24 cellular contexts compared by ENCODE assay signal in the genomic region with DNA sequence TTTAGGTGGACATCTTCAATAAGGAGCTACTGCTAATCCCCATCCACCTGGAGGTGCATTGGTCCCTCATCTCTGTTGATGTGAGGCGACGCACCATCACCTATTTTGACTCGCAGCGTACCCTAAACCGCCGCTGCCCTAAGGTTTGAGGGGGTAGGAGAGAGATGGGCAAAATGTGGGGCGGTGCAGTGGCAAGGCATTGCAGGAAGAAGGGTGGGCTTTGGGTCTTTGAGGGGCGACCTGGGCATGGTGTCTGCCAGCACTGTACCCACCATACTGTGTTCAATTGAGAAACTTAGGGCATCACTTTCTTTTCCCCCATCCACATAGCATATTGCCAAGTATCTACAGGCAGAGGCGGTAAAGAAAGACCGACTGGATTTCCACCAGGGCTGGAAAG. TPM values are rescaled to one million over a fixed set of nuclear protein-coding genes. Genes with fewer than 3 reads are reported as not detected.
DNase-seq lines count a peak whose midpoint lies in the region; ATAC-seq and TF ChIP-seq lines count a peak whose summit lies in the region.
"Had no signal": no experiment of that assay in that cellular context is flagged by ENCODE, and none has a peak within 500 bp of the region (broad histone marks: within the 10 kb centered on the region; RNA-seq: fewer than 3 reads in every experiment).

No MANE protein-coding gene starts in this region.

- H3K27me3 ChIP-seq in Panc1 (ENCODE audit: control insufficient read depth, insufficient read depth, low read length) (no peaks in the 10 kb centered on the region), neural progenitor cell (no peaks in the 10 kb centered on the region)
- H3K27me3 ChIP-seq: BE2C, esophagus squamous epithelium, gastrocnemius medialis, right lobe of liver, SJSA1 had no signal

- CTCF ChIA-PET in activated CD4-positive, alpha-beta T cell treated with anti-CD3 and anti-CD28 coated beads for 36 hours (lab: Charles Lee), result interaction anchor here (0.6 to 3.2 kb wide), 2 partner anchors 9 to 214 kb away, joined by 3 to 25 read pairs; a partner anchor contains a TSS
- CTCF ChIA-PET in Panc1 (lab: Charles Lee), result no interaction called here

- in situ Hi-C loops in Panc1 (cut with HindIII; ENCODE audit: low pct_unique_long_range_greater_than_20kb, low sequenced_read_pairs), result no loop called here

- H4K20me1 ChIP-seq in neural progenitor cell (ENCODE audit: low read depth), result peaks cover 26% of the 10 kb centered on the region

- H3K4me1 ChIP-seq in Panc1 (ENCODE audit: control insufficient read depth, insufficient read depth, low read length) (peaks cover 10% of the 10 kb centered on the region), neural progenitor cell (peaks cover 14% of the 10 kb centered on the region)

- intact Hi-C loops in activated CD4-positive, alpha-beta T cell treated with anti-CD3 and anti-CD28 coated beads for 36 hours (cut with DNase I, micrococcal nuclease), result loop anchor here (5.0 to 10.0 kb wide), 4 partner anchors 318 to 584 kb away; a partner anchor contains a TSS
- intact Hi-C loops in Panc1 (cut with micrococcal nuclease; ENCODE audit: unreplicated experiment), result no loop called here

- no peak for TF ChIP-seq CTCF in Panc1 (IDR thresholded peaks at IDR 0.05)
- TF ChIP-seq CTCF in chondrocyte (IDR thresholded peaks at IDR 0.05), result no peak
- no peak for TF ChIP-seq CTCF in neural progenitor cell (IDR thresholded peaks at IDR 0.05)
- TF ChIP-seq CTCF in GM10266 (IDR thresholded peaks at IDR 0.05; ENCODE audit: control insufficient read depth, insufficient read depth, low read depth, missing control alignments), result no peak

- no peak overlapping the region for H3K4me3 ChIP-seq in Panc1 (ENCODE audit: low read depth in 2 of 2, low read length in 2 of 2)
- H3K4me3 ChIP-seq in neural progenitor cell, result no peak overlapping the region
- H3K4me3 ChIP-seq: esophagus squamous epithelium, gastrocnemius medialis, lung, right lobe of liver, SJSA1 had no signal

- H3K27ac ChIP-seq in Panc1 (ENCODE audit: low read length) (0 out of 2 replicates have a peak overlapping the region, but pooled peaks have one; percentile 12), neural progenitor cell (no peak overlapping the region)
- H3K27ac ChIP-seq: parathyroid adenoma, right lobe of liver, SJSA1, VCaP had no signal

- peak overlapping the region; percentile 58 for H3K27ac Mint-ChIP-seq in activated CD4-positive, alpha-beta T cell treated with anti-CD3 and anti-CD28 coated beads for 36 hours
- H3K27ac Mint-ChIP-seq in chondrocyte (ENCODE audit: unreplicated experiment), result peak overlapping the region; percentile 57
- H3K27ac Mint-ChIP-seq in neural progenitor cell, result no peak overlapping the region

- H3K36me3 ChIP-seq in Panc1 (ENCODE audit: control insufficient read depth, insufficient read depth, low read length), result peaks cover 18% of the 10 kb centered on the region
- peaks cover 12% of the 10 kb centered on the region for H3K36me3 ChIP-seq in neural progenitor cell

- no peak for ATAC-seq in activated CD4-positive, alpha-beta T cell treated with anti-CD3 and anti-CD28 coated beads for 36 hours
- ATAC-seq in Panc1 (no peak), GM18858 (IDR thresholded peaks at IDR 0.05; ENCODE audit: unreplicated experiment) (no peak), HG03135 (IDR thresholded peaks at IDR 0.05; ENCODE audit: unreplicated experiment) (no peak)
- ATAC-seq: effector memory CD8-positive, alpha-beta T cell; gastrocnemius medialis; right lobe of liver; T-helper 17 cell had no signal

- H2AFZ ChIP-seq in neural progenitor cell (replicated peaks), result no peak overlapping the region
- H2AFZ ChIP-seq: parathyroid adenoma had no signal

- no peak overlapping the region for H3K4me3 Mint-ChIP-seq in activated CD4-positive, alpha-beta T cell treated with anti-CD3 and anti-CD28 coated beads for 36 hours
- H3K4me3 Mint-ChIP-seq in chondrocyte (ENCODE audit: unreplicated experiment) (no peak overlapping the region), neural progenitor cell (peak overlapping the region; percentile 67)

- no peaks in the 10 kb centered on the region for H3K9me3 ChIP-seq in Panc1 (ENCODE audit: control insufficient read depth, insufficient read depth, low read depth, low read length)
- H3K9me3 ChIP-seq in neural progenitor cell (ENCODE audit: low read depth), result no peaks in the 10 kb centered on the region
- H3K9me3 ChIP-seq: BE2C, esophagus squamous epithelium, gastrocnemius medialis, right lobe of liver, SJSA1 had no signal

- H3K9me3 Mint-ChIP-seq in activated CD4-positive, alpha-beta T cell treated with anti-CD3 and anti-CD28 coated beads for 36 hours (ENCODE audit: low read depth), result no peaks in the 10 kb centered on the region
- H3K9me3 Mint-ChIP-seq in chondrocyte (ENCODE audit: low read depth), result no peaks in the 10 kb centered on the region
- no peaks in the 10 kb centered on the region for H3K9me3 Mint-ChIP-seq in neural progenitor cell
- H3K9me3 Mint-ChIP-seq: effector memory CD8-positive, alpha-beta T cell had no signal

- BruUV-seq in Panc1 (replicated peaks; lab: Mats Ljungman, UMichigan), result no TSS peak

- H3K4me1 Mint-ChIP-seq in activated CD4-positive, alpha-beta T cell treated with anti-CD3 and anti-CD28 coated beads for 36 hours, result peaks cover 29% of the 10 kb centered on the region
- H3K4me1 Mint-ChIP-seq in chondrocyte (ENCODE audit: low read depth) (peaks cover 21% of the 10 kb centered on the region), neural progenitor cell (peaks cover 28% of the 10 kb centered on the region)

- no peak for DNase-seq in activated CD4-positive, alpha-beta T cell treated with anti-CD3 and anti-CD28 coated beads for 36 hours
- DNase-seq in activated CD4-positive, alpha-beta T cell treated with anti-CD3 and anti-CD28 coated beads, Interleukin-2, amount 50 U/mL, for 1 hour, result no peak
- DNase-seq in Panc1 (ENCODE audit: low read depth, low spot score) (no peak), chondrocyte (ENCODE audit: low spot score) (no peak), neural progenitor cell (ENCODE audit: low spot score) (no peak), GM10266 (ENCODE audit: extremely low spot score) (no peak)
- DNase-seq: activated CD4-positive, alpha-beta T cell treated with anti-CD3 and anti-CD28 coated beads, Interleukin-2, amount 50 U/mL, for 4 hours; activated naive CD4-positive, alpha-beta T cell treated with Interleukin-2 at 50 U/mL for 16 hours; activated T-cell treated with anti-CD3 and anti-CD28 coated beads for 4 hours; BE2C; effector memory CD8-positive, alpha-beta T cell; esophagus squamous epithelium; gastrocnemius medialis; NCI-H2081 treated with DMSO at 0.1 percent for 48 hours; NCI-H510A treated with DMSO at 0.1 percent for 48 hours; right lobe of liver; T-helper 17 cell had no signal

- peaks cover 67% of the 10 kb centered on the region for H3K36me3 Mint-ChIP-seq in activated CD4-positive, alpha-beta T cell treated with anti-CD3 and anti-CD28 coated beads for 36 hours (ENCODE audit: low read depth)
- H3K36me3 Mint-ChIP-seq in chondrocyte (ENCODE audit: low read depth) (peaks cover 31% of the 10 kb centered on the region), neural progenitor cell (peaks cover 37% of the 10 kb centered on the region)

- no peak overlapping the region for H3K9ac ChIP-seq in neural progenitor cell
- H3K9ac ChIP-seq: parathyroid adenoma had no signal

- H3F3A ChIP-seq in neural progenitor cell (ENCODE audit: low read depth), result peaks cover 38% of the 10 kb centered on the region

- POLR2A ChIA-PET in activated CD4-positive, alpha-beta T cell treated with anti-CD3 and anti-CD28 coated beads for 36 hours (lab: Charles Lee), result interaction anchor here (0.6 to 1.6 kb wide), 3 partner anchors 13 to 313 kb away, joined by 3 to 4 read pairs (median 3); a partner anchor contains a TSS
- POLR2A ChIA-PET in Panc1 (lab: Charles Lee), result no interaction called here

- no peaks in the 10 kb centered on the region for H3K27me3 Mint-ChIP-seq in activated CD4-positive, alpha-beta T cell treated with anti-CD3 and anti-CD28 coated beads for 36 hours
- no peaks in the 10 kb centered on the region for H3K27me3 Mint-ChIP-seq in chondrocyte (ENCODE audit: low read depth)
- H3K27me3 Mint-ChIP-seq in neural progenitor cell (ENCODE audit: insufficient read depth, low read depth), result peaks cover 13% of the 10 kb centered on the region
- H3K27me3 Mint-ChIP-seq: effector memory CD8-positive, alpha-beta T cell; T-helper 17 cell had no signal

- no peak overlapping the region for H3K4me2 ChIP-seq in neural progenitor cell

- H3K79me2 ChIP-seq in neural progenitor cell (ENCODE audit: low read depth), result peaks cover 40% of the 10 kb centered on the region

RNA-seq across cellular contexts. Expression of a gene that starts 8.6 kb away (rescaled TPM):
- total RNA-seq in activated CD4-positive, alpha-beta T cell treated with anti-CD3 and anti-CD28 coated beads for 36 hours, result 10 to 100 TPM; 59.0 to 78.9 TPM
- total RNA-seq in Panc1 (2021; ENCODE audit: unreplicated experiment) (63.7 TPM), chondrocyte (45.3 to 57.8 TPM (median 49.4 TPM) in 3 replicates), neural progenitor cell (ENCODE audit: low replicate concordance) (87.9 and 91.6 TPM in 2 replicates)
- polyA plus RNA-seq in Panc1 (2012; ENCODE audit: insufficient read length), result 68.6 TPM

RNA-seq across cellular contexts. Expression of a gene that starts 9.1 kb away (rescaled TPM):
- 10 to 100 TPM in 1 of 2 experiments, 1 to 10 TPM in 1; 9.2 to 13.7 TPM for total RNA-seq in activated CD4-positive, alpha-beta T cell treated with anti-CD3 and anti-CD28 coated beads for 36 hours
- total RNA-seq in Panc1 (2021; ENCODE audit: unreplicated experiment), result 51.6 TPM
- 47.6 TPM for polyA plus RNA-seq in Panc1 (2012; ENCODE audit: insufficient read length)
- 1.2 to 3.3 TPM (median 2.6 TPM) in 3 replicates for total RNA-seq in chondrocyte
- 0.95 TPM in 1 of 2 replicates, not detected in the other for total RNA-seq in neural progenitor cell (ENCODE audit: low replicate concordance)
- total RNA-seq: H1 had no signal

RNA-seq across cellular contexts. Expression of a gene that starts 11.8 kb away (rescaled TPM):
- total RNA-seq in activated CD4-positive, alpha-beta T cell treated with anti-CD3 and anti-CD28 coated beads for 36 hours, result 1 to 10 TPM; 1.8 to 2.5 TPM
- total RNA-seq in Panc1 (2021; ENCODE audit: unreplicated experiment), result 2.3 TPM
- polyA plus RNA-seq in Panc1 (2012; ENCODE audit: insufficient read length), result 3.1 TPM
- 0.48 to 1.9 TPM (median 1.7 TPM) in 3 replicates for total RNA-seq in chondrocyte
- total RNA-seq in neural progenitor cell (ENCODE audit: low replicate concordance), result 0.37 TPM in 1 of 2 replicates, not detected in the other

RNA-seq across cellular contexts. Expression of a gene that starts 13.3 kb away (rescaled TPM):
- 10 to 100 TPM; 51.7 to 77.0 TPM for total RNA-seq in activated CD4-positive, alpha-beta T cell treated with anti-CD3 and anti-CD28 coated beads for 36 hours
- 47.1 TPM for total RNA-seq in Panc1 (2021; ENCODE audit: unreplicated experiment)
- polyA plus RNA-seq in Panc1 (2012; ENCODE audit: insufficient read length), result 68.0 TPM
- total RNA-seq in chondrocyte, result 33.1 to 47.8 TPM (median 35.9 TPM) in 3 replicates
- total RNA-seq in neural progenitor cell (ENCODE audit: low replicate concordance), result 167 and 177 TPM in 2 replicates

RNA-seq across cellular contexts. Expression of a gene that starts 19.5 kb away (rescaled TPM):
- under 1 TPM in 1 of 2 experiments, not detected in 1; 0.16 TPM for total RNA-seq in activated CD4-positive, alpha-beta T cell treated with anti-CD3 and anti-CD28 coated beads for 36 hours
- total RNA-seq in Panc1 (2021; ENCODE audit: unreplicated experiment) (0.33 TPM), chondrocyte (0.32 to 0.39 TPM in 2 of 3 replicates, not detected in the other), neural progenitor cell (ENCODE audit: low replicate concordance) (0.51 and 7.6 TPM in 2 replicates)
- polyA plus RNA-seq in Panc1 (2012; ENCODE audit: insufficient read length), result 1.1 TPM
- total RNA-seq: right lobe of liver, SJSA1, T-helper 17 cell had no signal
